ENCODE assay signal across 11 cellular contexts in the genomic region with DNA sequence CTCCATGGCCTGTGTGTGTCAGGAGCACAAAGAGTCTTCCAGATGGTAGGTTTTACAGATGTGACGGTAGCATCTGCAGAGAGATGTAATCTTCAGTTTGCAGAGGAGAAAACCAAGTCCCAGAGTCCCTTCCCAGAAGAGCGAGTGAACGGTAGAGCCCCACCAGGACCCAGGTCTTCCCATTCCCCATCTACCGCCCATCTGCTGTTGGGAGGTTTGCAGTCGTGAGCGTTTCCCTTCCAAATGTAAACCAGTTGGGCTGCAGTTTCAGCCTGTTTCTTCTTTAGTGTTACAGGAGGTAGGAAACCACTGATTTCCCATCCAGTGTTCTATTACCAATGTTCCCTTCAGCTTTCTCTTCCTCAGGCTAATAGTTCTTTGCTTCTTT. TPM values are rescaled to one million over a fixed set of nuclear protein-coding genes. Genes with fewer than 3 reads are reported as not detected.
A peak's percentile ranks its signal among the peaks of the same experiment; 100 is the strongest.
DNase-seq lines count a peak whose midpoint lies in the region; ATAC-seq and TF ChIP-seq lines count a peak whose summit lies in the region.
"Had no signal": no experiment of that assay in that cellular context is flagged by ENCODE, and none has a peak within 500 bp of the region (broad histone marks: within the 10 kb centered on the region; RNA-seq: fewer than 3 reads in every experiment).

No MANE protein-coding gene starts in this region.

- TF ChIP-seq EP300 in gastroesophageal sphincter (IDR thresholded peaks at IDR 0.05), result no peak

- no peaks in the 10 kb centered on the region for H3K9me3 Mint-ChIP-seq in activated CD4-positive, alpha-beta T cell treated with anti-CD3 and anti-CD28 coated beads, Interleukin-2, amount 10 ng/mL, durations not matched to agents 24 days and 14 days
- H3K9me3 Mint-ChIP-seq in stimulated activated effector memory CD8-positive, alpha-beta T cell treated with anti-CD3 and anti-CD28 coated beads, Interleukin-12 subunit alpha, Interleukin-12 subunit beta, amount 100 ng/mL, for 72 hours, result no peaks in the 10 kb centered on the region
- H3K9me3 Mint-ChIP-seq: natural killer cell treated with Interleukin-12 subunit alpha and Interleukin-12 subunit beta and Interleukin-15 and Interleukin-18, amount 100 ng/mL, for 72 hours had no signal

- ATAC-seq in RWPE2 (ENCODE audit: low read depth) (no peak), left lobe of liver (peak; percentile 5), HG03139 (IDR thresholded peaks at IDR 0.05; ENCODE audit: unreplicated experiment) (no peak), gastroesophageal sphincter (no peak)
- ATAC-seq in stimulated activated effector memory CD8-positive, alpha-beta T cell treated with anti-CD3 and anti-CD28 coated beads, Interleukin-12 subunit alpha, Interleukin-12 subunit beta, amount 100 ng/mL, for 72 hours, result no peak

- H3K27ac Mint-ChIP-seq in activated CD4-positive, alpha-beta T cell treated with anti-CD3 and anti-CD28 coated beads, Interleukin-2, amount 10 ng/mL, durations not matched to agents 24 days and 14 days, result peak overlapping the region; percentile 71
- H3K27ac Mint-ChIP-seq in stimulated activated effector memory CD8-positive, alpha-beta T cell treated with anti-CD3 and anti-CD28 coated beads, Interleukin-12 subunit alpha, Interleukin-12 subunit beta, amount 100 ng/mL, for 72 hours, result peak overlapping the region; percentile 27

- intact Hi-C loops in activated CD4-positive, alpha-beta T cell treated with anti-CD3 and anti-CD28 coated beads, Interleukin-2, amount 10 ng/mL, durations not matched to agents 24 days and 14 days (cut with micrococcal nuclease), result loop anchor here (5.0 kb wide), 1 partner anchor 1770 kb away; a partner anchor contains a TSS

- H3K27me3 Mint-ChIP-seq in activated CD4-positive, alpha-beta T cell treated with anti-CD3 and anti-CD28 coated beads, Interleukin-2, amount 10 ng/mL, durations not matched to agents 24 days and 14 days, result no peaks in the 10 kb centered on the region
- H3K27me3 Mint-ChIP-seq: natural killer cell treated with Interleukin-12 subunit alpha and Interleukin-12 subunit beta and Interleukin-15 and Interleukin-18, amount 100 ng/mL, for 72 hours had no signal

- 84 to 87% methylated on average over 3 to 5 of the region's 6 CpGs for WGBS in gastroesophageal sphincter (ENCODE audit: low coverage in 1 of 2), 2 donors

- H3K27me3 ChIP-seq in RWPE2 (ENCODE audit: insufficient read depth, poor library complexity, severe bottlenecking), result no peaks in the 10 kb centered on the region
- no peaks in the 10 kb centered on the region for H3K27me3 ChIP-seq in gastroesophageal sphincter

- H3K27ac ChIP-seq in RWPE2 (ENCODE audit: poor library complexity, severe bottlenecking) (peak overlapping the region; percentile 91), gastroesophageal sphincter (no peak overlapping the region)

- H3K4me3 Mint-ChIP-seq in activated CD4-positive, alpha-beta T cell treated with anti-CD3 and anti-CD28 coated beads, Interleukin-2, amount 10 ng/mL, durations not matched to agents 24 days and 14 days, result no peak overlapping the region
- H3K4me3 Mint-ChIP-seq in stimulated activated effector memory CD8-positive, alpha-beta T cell treated with anti-CD3 and anti-CD28 coated beads, Interleukin-12 subunit alpha, Interleukin-12 subunit beta, amount 100 ng/mL, for 72 hours, result no peak overlapping the region
- H3K4me3 Mint-ChIP-seq: natural killer cell treated with Interleukin-12 subunit alpha and Interleukin-12 subunit beta and Interleukin-15 and Interleukin-18, amount 100 ng/mL, for 72 hours had no signal

- peaks cover 34% of the 10 kb centered on the region for H3K36me3 ChIP-seq in RWPE2 (ENCODE audit: low read depth)
- peaks cover 0 to 9% of the 10 kb centered on the region in 2 donors for H3K36me3 ChIP-seq in gastroesophageal sphincter

- H3K4me1 Mint-ChIP-seq in activated CD4-positive, alpha-beta T cell treated with anti-CD3 and anti-CD28 coated beads, Interleukin-2, amount 10 ng/mL, durations not matched to agents 24 days and 14 days, result peaks cover 50% of the 10 kb centered on the region
- H3K4me1 Mint-ChIP-seq in stimulated activated effector memory CD8-positive, alpha-beta T cell treated with anti-CD3 and anti-CD28 coated beads, Interleukin-12 subunit alpha, Interleukin-12 subunit beta, amount 100 ng/mL, for 72 hours, result peaks cover 64% of the 10 kb centered on the region

- peaks cover 25% of the 10 kb centered on the region for H3K36me3 Mint-ChIP-seq in activated CD4-positive, alpha-beta T cell treated with anti-CD3 and anti-CD28 coated beads, Interleukin-2, amount 10 ng/mL, durations not matched to agents 24 days and 14 days (ENCODE audit: low read depth)
- peaks cover 7% of the 10 kb centered on the region for H3K36me3 Mint-ChIP-seq in stimulated activated effector memory CD8-positive, alpha-beta T cell treated with anti-CD3 and anti-CD28 coated beads, Interleukin-12 subunit alpha, Interleukin-12 subunit beta, amount 100 ng/mL, for 72 hours
- H3K36me3 Mint-ChIP-seq: natural killer cell treated with Interleukin-12 subunit alpha and Interleukin-12 subunit beta and Interleukin-15 and Interleukin-18, amount 100 ng/mL, for 72 hours had no signal

- H3K9me3 ChIP-seq in RWPE2 (ENCODE audit: severe bottlenecking), result no peaks in the 10 kb centered on the region
- H3K9me3 ChIP-seq in gastroesophageal sphincter, result no peaks in the 10 kb centered on the region

- H3K4me3 ChIP-seq in RWPE2 (ENCODE audit: severe bottlenecking) (no peak overlapping the region), gastroesophageal sphincter (no peak overlapping the region)

- H3K4me1 ChIP-seq in RWPE2 (ENCODE audit: insufficient read depth, poor library complexity, severe bottlenecking) (peaks cover 51% of the 10 kb centered on the region), gastroesophageal sphincter (peaks cover 0 to 75% (median 17%) of the 10 kb centered on the region in 3 donors)

- no peak for TF ChIP-seq POLR2A in gastroesophageal sphincter (IDR thresholded peaks at IDR 0.05)

- no peak for DNase-seq in activated CD4-positive, alpha-beta T cell treated with anti-CD3 and anti-CD28 coated beads, Interleukin-2, amount 10 ng/mL, durations not matched to agents 24 days and 14 days
- DNase-seq in activated CD4-positive, alpha-beta T cell treated with anti-CD3 and anti-CD28 coated beads for 48 hours, result no peak
- DNase-seq in RWPE2 (ENCODE audit: low spot score) (no peak), left lobe of liver (ENCODE audit: low spot score) (no peak), AG08396 (ENCODE audit: low spot score) (no peak)
- no peak for DNase-seq in stimulated activated effector memory CD8-positive, alpha-beta T cell treated with anti-CD3 and anti-CD28 coated beads, Interleukin-12 subunit alpha, Interleukin-12 subunit beta, amount 100 ng/mL, for 72 hours (ENCODE audit: low spot score in 2 of 2)
- DNase-seq: NCI-H748 treated with DMSO at 0.1 percent for 48 hours; stimulated activated naive CD4-positive, alpha-beta T cell had no signal

- TF ChIP-seq CTCF in RWPE2 (IDR thresholded peaks at IDR 0.05; ENCODE audit: poor library complexity, severe bottlenecking) (no peak), gastroesophageal sphincter (IDR thresholded peaks at IDR 0.05) (no peak)

RNA-seq across cellular contexts. Expression of a gene that starts 24.0 kb away (rescaled TPM):
- total RNA-seq in activated CD4-positive, alpha-beta T cell treated with anti-CD3 and anti-CD28 coated beads, Interleukin-2, amount 10 ng/mL, durations not matched to agents 24 days and 14 days, result 19.7 and 20.5 TPM in 2 replicates
- total RNA-seq in left lobe of liver (9.7 TPM), gastroesophageal sphincter (10 to 100 TPM; 29.9 to 43.2 (median 35.9) TPM)
